In the genomic region with DNA sequence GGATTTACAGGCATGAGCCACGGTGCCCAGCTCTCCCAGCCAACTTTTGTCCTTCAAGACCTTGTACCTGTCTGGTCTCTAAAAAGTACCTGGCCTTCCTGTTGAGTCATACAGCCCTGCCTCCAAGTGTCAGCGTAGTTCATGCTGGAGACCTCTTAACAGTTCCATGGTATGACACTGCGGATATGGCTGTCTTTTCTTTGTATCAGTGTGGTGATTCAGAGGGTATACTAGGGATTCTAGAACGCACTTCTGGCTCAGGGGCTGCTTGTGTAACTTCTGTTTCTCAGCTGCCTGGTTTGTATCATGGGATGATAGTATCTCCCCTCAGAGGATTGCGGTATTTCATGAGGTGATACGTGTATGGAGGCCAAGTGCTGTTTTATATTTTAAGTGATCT, we compare ENCODE assay signal across 10 cellular contexts. TPM values are rescaled to one million over a fixed set of nuclear protein-coding genes. Genes with fewer than 3 reads are reported as not detected.
DNase-seq lines count a peak whose midpoint lies in the region; ATAC-seq and TF ChIP-seq lines count a peak whose summit lies in the region.
"Had no signal": no experiment of that assay in that cellular context is flagged by ENCODE, and none has a peak within 500 bp of the region (broad histone marks: within the 10 kb centered on the region; RNA-seq: fewer than 3 reads in every experiment).

No MANE protein-coding gene starts in this region.

- H3K9me3 Mint-ChIP-seq in activated T-cell treated with anti-CD3 and anti-CD28 coated beads, Interleukin-2, amount 50 U/mL, for 72 hours: no peaks in the 10 kb centered on the region
- no peaks in the 10 kb centered on the region for H3K9me3 Mint-ChIP-seq in stimulated activated naive B cell treated with anti-CD40 and anti-IgM and Interleukin-4, amounts not matched to agents 10 μg/mL and 1 μg/mL and 100 μg/mL, for 72 hours

- peaks cover 65% of the 10 kb centered on the region for H3K4me1 Mint-ChIP-seq in activated T-cell treated with anti-CD3 and anti-CD28 coated beads, Interleukin-2, amount 50 U/mL, for 72 hours (ENCODE audit: low read depth)
- peaks cover 21 to 40% of the 10 kb centered on the region in 2 donors for H3K4me1 Mint-ChIP-seq in stimulated activated naive B cell treated with anti-CD40 and anti-IgM and Interleukin-4, amounts not matched to agents 10 μg/mL and 1 μg/mL and 100 μg/mL, for 72 hours

- no peaks in the 10 kb centered on the region for H3K27me3 Mint-ChIP-seq in activated T-cell treated with anti-CD3 and anti-CD28 coated beads, Interleukin-2, amount 50 U/mL, for 72 hours (ENCODE audit: low read depth)
- H3K27me3 Mint-ChIP-seq in stimulated activated naive B cell treated with anti-CD40 and anti-IgM and Interleukin-4, amounts not matched to agents 10 μg/mL and 1 μg/mL and 100 μg/mL, for 72 hours: no peaks in the 10 kb centered on the region

- H3K36me3 ChIP-seq in sigmoid colon: no peaks in the 10 kb centered on the region
- peaks cover 2% of the 10 kb centered on the region for H3K36me3 ChIP-seq in BE2C

- H3K9me3 ChIP-seq in sigmoid colon: no peaks in the 10 kb centered on the region
- no peaks in the 10 kb centered on the region for H3K9me3 ChIP-seq in BE2C

- H3K27ac ChIP-seq in VCaP (peak overlapping the region; percentile 97), sigmoid colon (peak overlapping the region in 1 of 4 donors; percentile 93)

- H3K4me1 ChIP-seq in sigmoid colon: peaks cover 0 to 45% (median 38%) of the 10 kb centered on the region in 4 donors
- no peaks in the 10 kb centered on the region for H3K4me1 ChIP-seq in BE2C

- intact Hi-C loops in sigmoid colon (cut with DNase I): loop anchor here (1.0 to 10.0 kb wide), 4 partner anchors 36 to 171 kb away; a partner anchor contains a TSS

- ATAC-seq in activated T-cell treated with anti-CD3 and anti-CD28 coated beads, Interleukin-2, amount 50 U/mL, for 72 hours (replicated peaks in 1 of 2): no peak
- ATAC-seq in stimulated activated naive B cell treated with anti-CD40 and anti-IgM and Interleukin-4, amounts not matched to agents 10 μg/mL and 1 μg/mL and 100 μg/mL, for 72 hours (replicated peaks): no peak
- ATAC-seq: Panc1 had no signal

- peak overlapping the region; percentile 90 to 92 for H3K4me3 Mint-ChIP-seq in activated T-cell treated with anti-CD3 and anti-CD28 coated beads, Interleukin-2, amount 50 U/mL, for 72 hours
- H3K4me3 Mint-ChIP-seq in stimulated activated naive B cell treated with anti-CD40 and anti-IgM and Interleukin-4, amounts not matched to agents 10 μg/mL and 1 μg/mL and 100 μg/mL, for 72 hours: peak overlapping the region; percentile 90 to 96

- TF ChIP-seq POLR2A in sigmoid colon (IDR thresholded peaks at IDR 0.05): no peak

- peak overlapping the region; percentile 12 for H3K27ac Mint-ChIP-seq in activated T-cell treated with anti-CD3 and anti-CD28 coated beads, Interleukin-2, amount 50 U/mL, for 72 hours
- H3K27ac Mint-ChIP-seq in stimulated activated naive B cell treated with anti-CD40 and anti-IgM and Interleukin-4, amounts not matched to agents 10 μg/mL and 1 μg/mL and 100 μg/mL, for 72 hours: no peak overlapping the region

- peaks cover 2 to 3% of the 10 kb centered on the region in 2 donors for H3K36me3 Mint-ChIP-seq in activated T-cell treated with anti-CD3 and anti-CD28 coated beads, Interleukin-2, amount 50 U/mL, for 72 hours (ENCODE audit: insufficient read depth in 2 of 2)
- H3K36me3 Mint-ChIP-seq in stimulated activated naive B cell treated with anti-CD40 and anti-IgM and Interleukin-4, amounts not matched to agents 10 μg/mL and 1 μg/mL and 100 μg/mL, for 72 hours: peaks cover 15% of the 10 kb centered on the region in 2 donors

- no peaks in the 10 kb centered on the region for H3K27me3 ChIP-seq in sigmoid colon
- no peaks in the 10 kb centered on the region for H3K27me3 ChIP-seq in BE2C

- no peak for TF ChIP-seq EP300 in sigmoid colon (IDR thresholded peaks at IDR 0.05)

- no peak for TF ChIP-seq CTCF in VCaP (conservative IDR thresholded peaks at IDR 0.05)
- no peak for TF ChIP-seq CTCF in fibroblast of the aortic adventitia (IDR thresholded peaks at IDR 0.05; ENCODE audit: insufficient read depth, low read length)
- no peak for TF ChIP-seq CTCF in sigmoid colon (IDR thresholded peaks at IDR 0.05)
- no peak for TF ChIP-seq CTCF in BE2C (IDR thresholded peaks at IDR 0.05; ENCODE audit: low read depth, low read length)

- H3K4me3 ChIP-seq in fibroblast of the aortic adventitia (ENCODE audit: low read depth, low read length) (no peak overlapping the region), sigmoid colon (no peak overlapping the region), BE2C (ENCODE audit: low read depth, low read length) (no peak overlapping the region)

- DNase-seq in activated T-cell treated with anti-CD3 and anti-CD28 coated beads, Interleukin-2, amount 50 U/mL, for 72 hours: no peak
- DNase-seq in activated T-cell treated with anti-CD3 and anti-CD28 coated beads, Interleukin-2, amount 50 U/mL, for 48 hours: no peak
- DNase-seq in fibroblast of the aortic adventitia (ENCODE audit: low read depth): peak; percentile 51
- no peak for DNase-seq in stimulated activated naive B cell treated with anti-CD40 and anti-IgM and Interleukin-4, amounts not matched to agents 10 μg/mL and 1 μg/mL and 100 μg/mL, for 72 hours
- no peak for DNase-seq in sigmoid colon
- no peak for DNase-seq in NCI-H1694 treated with DMSO at 0.1 percent for 48 hours (lab: John Stamatoyannopoulos, UW)
- DNase-seq in BE2C: no peak
- DNase-seq: NCI-H1105 had no signal

- 91 to 92% methylated on average over 6 of the region's 6 CpGs for WGBS in sigmoid colon, 2 donors

RNA-seq across cellular contexts. Expression of a gene that starts 2.0 kb away (rescaled TPM):
- 10 to 100 TPM; 21.4 to 25.9 TPM for total RNA-seq in activated T-cell treated with anti-CD3 and anti-CD28 coated beads, Interleukin-2, amount 50 U/mL, for 72 hours
- 5.0 and 17.5 TPM in 2 replicates for total RNA-seq in fibroblast of the aortic adventitia (ENCODE audit: low replicate concordance)
- 10 to 100 TPM; 14.5 to 32.8 (median 22.4) TPM for total RNA-seq in sigmoid colon
- 10 to 100 TPM; 27.7 to 51.6 (median 40.2) TPM for polyA plus RNA-seq in sigmoid colon
- 55.0 TPM for polyA plus RNA-seq in BE2C (2012; ENCODE audit: insufficient read depth, insufficient read length, low read depth)

RNA-seq across cellular contexts. Expression of a gene that starts 37.3 kb away (rescaled TPM):
- total RNA-seq in activated T-cell treated with anti-CD3 and anti-CD28 coated beads, Interleukin-2, amount 50 U/mL, for 72 hours: 1 to 10 TPM; 7.4 to 8.8 TPM
- total RNA-seq in fibroblast of the aortic adventitia (ENCODE audit: low replicate concordance) (3.1 and 4.4 TPM in 2 replicates), sigmoid colon (10 to 100 TPM in 2 of 4 donors, 1 to 10 TPM in 2; 6.8 to 13.8 (median 9.9) TPM)
- 1 to 10 TPM; 2.5 to 4.5 (median 3.6) TPM for polyA plus RNA-seq in sigmoid colon
- 0.59 TPM for polyA plus RNA-seq in BE2C (2012; ENCODE audit: insufficient read depth, insufficient read length, low read depth)
